ENCODE assay signal across 16 cellular contexts in genomic region chr2:54191361-54192130, GRCh38.
"Had no signal": no experiment of that assay in that cellular context is flagged by ENCODE, and none has a peak within 500 bp of the region (broad histone marks: within the 10 kb centered on the region; RNA-seq: fewer than 3 reads in every experiment).

No MANE protein-coding gene starts in this region.

- H3K27ac Mint-ChIP-seq: stimulated activated naive B cell treated with anti-CD40 and anti-IgM and Interleukin-4, amounts not matched to agents 10 μg/mL and 1 μg/mL and 100 μg/mL, for 72 hours had no signal

- H3K27me3 Mint-ChIP-seq: naive thymus-derived CD4-positive, alpha-beta T cell; stimulated activated naive B cell treated with anti-CD40 and anti-IgM and Interleukin-4, amounts not matched to agents 10 μg/mL and 1 μg/mL and 100 μg/mL, for 72 hours had no signal

- DNase-seq: effector memory CD4-positive, alpha-beta T cell; heart left ventricle; hippocampal formation; left colon; left ventricle myocardium superior; mesendoderm; naive thymus-derived CD4-positive, alpha-beta T cell; psoas muscle; retina; sigmoid colon; stimulated activated CD4-positive, alpha-beta T cell treated with anti-CD3 and anti-CD28 coated beads, Interleukin-2, amount 100 ng/mL, for 24 hours; stimulated activated CD4-positive, alpha-beta T cell treated with anti-CD3 and anti-CD28 coated beads, Interleukin-4, amount 100 ng/mL, for 4 hours; stimulated activated naive B cell treated with anti-CD40 and anti-IgM and Interleukin-4, amounts not matched to agents 10 μg/mL and 1 μg/mL and 100 μg/mL, for 72 hours; trophoblast cell had no signal

- H3K4me3 ChIP-seq: heart left ventricle, lung, psoas muscle, sigmoid colon, skin epidermis had no signal

- H3K9me3 Mint-ChIP-seq: naive thymus-derived CD4-positive, alpha-beta T cell; stimulated activated naive B cell treated with anti-CD40 and anti-IgM and Interleukin-4, amounts not matched to agents 10 μg/mL and 1 μg/mL and 100 μg/mL, for 72 hours had no signal

- H3K4me3 Mint-ChIP-seq: naive thymus-derived CD4-positive, alpha-beta T cell; stimulated activated naive B cell treated with anti-CD40 and anti-IgM and Interleukin-4, amounts not matched to agents 10 μg/mL and 1 μg/mL and 100 μg/mL, for 72 hours had no signal

- H3K4me1 Mint-ChIP-seq: naive thymus-derived CD4-positive, alpha-beta T cell; stimulated activated naive B cell treated with anti-CD40 and anti-IgM and Interleukin-4, amounts not matched to agents 10 μg/mL and 1 μg/mL and 100 μg/mL, for 72 hours had no signal
